Comparison of ENCODE assay signal across 10 cellular contexts in the genomic region with DNA sequence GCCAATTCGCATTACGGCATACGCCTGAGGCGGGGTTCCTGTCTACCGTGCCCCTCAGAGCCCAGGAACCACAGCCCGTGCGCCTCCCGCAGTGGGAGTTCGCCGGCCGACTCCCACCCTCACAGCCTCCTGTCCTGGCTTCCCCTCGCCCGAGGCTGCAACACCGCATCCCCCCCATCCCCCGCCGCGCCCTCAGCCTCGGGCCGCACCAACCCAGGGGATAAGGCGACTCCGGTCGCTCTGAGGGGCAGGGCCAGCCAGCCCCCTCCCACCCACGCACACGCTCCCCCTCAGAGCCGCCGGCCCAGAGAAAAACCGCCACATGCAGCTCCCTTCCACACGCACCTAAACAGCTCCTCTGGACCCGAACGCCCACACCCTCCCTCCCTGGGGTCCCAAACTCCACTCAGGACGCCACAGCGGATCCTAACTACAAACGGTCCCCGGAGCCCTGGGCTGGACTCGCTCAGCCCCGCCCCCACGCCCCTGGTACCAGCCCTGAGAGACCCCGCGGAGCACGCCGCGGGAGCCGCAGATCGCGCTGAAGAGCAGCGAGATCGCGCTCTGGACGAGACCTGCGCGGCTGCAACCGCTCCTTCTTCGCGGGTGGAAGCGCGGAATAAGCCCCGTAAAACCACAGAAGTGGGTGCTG. TPM values are rescaled to one million over a fixed set of nuclear protein-coding genes. Genes with fewer than 3 reads are reported as not detected.
A peak's percentile ranks its signal among the peaks of the same experiment; 100 is the strongest.
DNase-seq lines count a peak whose midpoint lies in the region; ATAC-seq and TF ChIP-seq lines count a peak whose summit lies in the region.
"Had no signal": no experiment of that assay in that cellular context is flagged by ENCODE, and none has a peak within 500 bp of the region (broad histone marks: within the 10 kb centered on the region; RNA-seq: fewer than 3 reads in every experiment).

A gene with protein sequence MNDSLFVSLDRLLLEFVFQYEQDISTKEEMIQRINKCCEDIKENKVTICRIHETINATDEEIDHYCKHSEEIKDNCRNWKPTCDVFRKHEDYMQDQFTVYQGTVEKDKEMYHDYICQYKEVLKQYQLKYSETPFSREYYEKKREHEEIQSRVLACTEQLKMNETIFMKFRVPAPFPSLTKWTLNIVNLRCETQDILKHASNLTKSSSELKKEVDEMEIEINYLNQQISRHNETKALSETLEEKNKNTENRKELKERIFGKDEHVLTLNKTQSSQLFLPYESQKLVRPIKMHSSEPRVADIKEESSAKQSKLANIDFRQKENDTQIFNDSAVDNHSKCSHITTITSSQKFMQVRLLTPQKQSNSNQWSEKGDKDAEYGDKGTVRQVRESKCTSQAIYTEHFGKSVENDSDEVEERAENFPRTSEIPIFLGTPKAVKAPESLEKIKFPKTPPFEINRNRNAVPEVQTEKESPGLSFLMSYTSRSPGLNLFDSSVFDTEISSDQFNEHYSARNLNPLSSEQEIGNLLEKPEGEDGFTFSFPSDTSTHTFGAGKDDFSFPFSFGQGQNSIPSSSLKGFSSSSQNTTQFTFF (minus strand): TSS at position 464 of the 652 bp plus-strand sequence. CDS start 985 bp downstream, outside the sequence.

- WGBS in endodermal cell (ENCODE audit: insufficient coverage in 1 of 2, insufficient read length in 1 of 2), 2 experiments, result 1 to 2% methylated on average over 29 to 57 of the region's 57 CpGs
- WGBS in prostate gland, result 4% methylated on average over 51 of the region's 57 CpGs

- no peak for TF ChIP-seq CTCF in endodermal cell (conservative IDR thresholded peaks at IDR 0.05)
- TF ChIP-seq CTCF in prostate gland (IDR thresholded peaks at IDR 0.05), result no peak

- DNase-seq in NCI-H1092 (lab: John Stamatoyannopoulos, UW) (peak; percentile 82), endodermal cell (peak; percentile 90), prostate gland (ENCODE audit: low spot score) (no peak), NCI-H82 (lab: John Stamatoyannopoulos, UW) (no peak), DMS114 treated with DMSO at 0.1 percent for 48 hours (lab: John Stamatoyannopoulos, UW; ENCODE audit: unreplicated experiment) (no peak), nucleus accumbens (lab: John Stamatoyannopoulos, UW) (no peak)
- DNase-seq: HCEC 1CT had no signal

- peaks cover 12% of the 10 kb centered on the region for H3K27me3 Mint-ChIP-seq in endodermal cell (ENCODE audit: insufficient read depth)

- H3K27me3 ChIP-seq in endodermal cell (ENCODE audit: control insufficient read depth, insufficient read depth, low read length, poor library complexity, severe bottlenecking), result peaks cover 55% of the 10 kb centered on the region
- H3K27me3 ChIP-seq in prostate gland (replicated peaks; ENCODE audit: insufficient read depth), result no peaks in the 10 kb centered on the region

- H3K36me3 Mint-ChIP-seq in endodermal cell (ENCODE audit: low read depth), result peaks cover 1% of the 10 kb centered on the region

- ATAC-seq in HG03439 (IDR thresholded peaks at IDR 0.05; ENCODE audit: unreplicated experiment), result no peak

- H3K4me3 ChIP-seq in endodermal cell (ENCODE audit: low read length), result peak within 1 kb of the TSS; percentile 76
- peak within 1 kb of the TSS; percentile 40 to 41 for H3K4me3 ChIP-seq in prostate gland

- H3K9me3 ChIP-seq in ES-I3 (ENCODE audit: control insufficient read depth, insufficient read depth, low read length) (no peaks in the 10 kb centered on the region), endodermal cell (ENCODE audit: control insufficient read depth, low read length) (peaks cover 2% of the 10 kb centered on the region), prostate gland (no peaks in the 10 kb centered on the region)

- H3K27ac ChIP-seq in endodermal cell (ENCODE audit: low read depth, low read length) (no peak within 1 kb of the TSS), prostate gland (no peak within 1 kb of the TSS)

- H3K9me3 Mint-ChIP-seq in endodermal cell, result peaks cover 1% of the 10 kb centered on the region

- TF ChIP-seq POLR2A in prostate gland (IDR thresholded peaks at IDR 0.05), result no peak

- no peaks in the 10 kb centered on the region for H3K4me1 ChIP-seq in ES-I3 (ENCODE audit: insufficient read depth, low read length)
- H3K4me1 ChIP-seq in endodermal cell (ENCODE audit: control insufficient read depth, insufficient read depth, low read length), result no peaks in the 10 kb centered on the region
- no peaks in the 10 kb centered on the region for H3K4me1 ChIP-seq in prostate gland (replicated peaks)

- H3K9ac ChIP-seq in ES-I3 (ENCODE audit: low read depth, low read length) (peak within 1 kb of the TSS; percentile 69), endodermal cell (ENCODE audit: extremely low read depth, low read length, poor library complexity, severe bottlenecking) (peak within 1 kb of the TSS; percentile 4)

- H3K4me3 Mint-ChIP-seq in endodermal cell, result peak within 1 kb of the TSS; percentile 68

- no peaks in the 10 kb centered on the region for H3K36me3 ChIP-seq in ES-I3 (ENCODE audit: insufficient read depth, low read length)
- H3K36me3 ChIP-seq in endodermal cell (ENCODE audit: control insufficient read depth, insufficient read depth, low read length), result no peaks in the 10 kb centered on the region
- H3K36me3 ChIP-seq in prostate gland, result no peaks in the 10 kb centered on the region

- H3K27ac Mint-ChIP-seq in endodermal cell, result no peak within 1 kb of the TSS

- no peaks in the 10 kb centered on the region for H3K4me1 Mint-ChIP-seq in endodermal cell

- intact Hi-C loops in prostate gland (cut with DNase I), result no loop called here

RNA-seq across cellular contexts. Expression of the gene that starts here (rescaled TPM):
- total RNA-seq in endodermal cell (1 to 10 TPM in 1 of 2 donors, under 1 TPM in 1; 0.97 to 1.3 TPM), prostate gland (1 to 10 TPM in 1 of 2 donors, under 1 TPM in 1; 0.41 to 4.7 TPM)
- polyA plus RNA-seq in endodermal cell (2013, experiment 1 of 2), result 0.89 TPM
- 2.8 TPM for polyA plus RNA-seq in endodermal cell (2013, experiment 2 of 2)
- total RNA-seq: liver had no signal
- polyA plus RNA-seq: liver had no signal

Comparison
In these comparisons a context has a peak if more than half of its experiments do, and no peak if none do; other contexts are left out.
1. DNase-seq: peak in NCI-H1092 (single experiment) and endodermal cell (single experiment); none in prostate gland (single experiment), NCI-H82 (single experiment), DMS114 treated with DMSO at 0.1 percent for 48 hours (single experiment) and nucleus accumbens (0 of 56).